ENCODE assay signal across 16 cellular contexts in genomic region chr5:81241961-81242648, GRCh38. TPM values are rescaled to one million over a fixed set of nuclear protein-coding genes. Genes with fewer than 3 reads are reported as not detected.
"Had no signal": no experiment of that assay in that cellular context is flagged by ENCODE, and none has a peak within 500 bp of the region (broad histone marks: within the 10 kb centered on the region; RNA-seq: fewer than 3 reads in every experiment).

No MANE protein-coding gene starts in this region.

- H3K9me3 ChIP-seq: mucosa of descending colon, prostate gland, right lobe of liver, SJCRH30, stomach had no signal

- H3K36me3 ChIP-seq: neural progenitor cell, prostate gland, right lobe of liver, SJCRH30, stomach had no signal

- H3K9me3 Mint-ChIP-seq: activated CD4-positive, alpha-beta T cell treated with anti-CD3 and anti-CD28 coated beads, Interleukin-2, amount 10 ng/mL, durations not matched to agents 24 days and 14 days; activated T-helper 1 cell treated with anti-CD3 and anti-CD28 coated beads, Interleukin-12 subunit alpha, Interleukin-12 subunit beta, Interleukin-2, Interleukin-4 antibody, amounts not matched to agents 30 ng/mL and 10 ng/mL and 1 ng/mL, durations not matched to agents 14 hours and 24 hours and 36 hours; neural progenitor cell; T-helper 1 cell treated with Interleukin-12 subunit alpha and Interleukin-12 subunit beta and Interleukin-4 antibody, amounts not matched to agents 30 μg/mL and 1 μg/mL, for 36 hours had no signal

- H3K27me3 ChIP-seq: neural progenitor cell, right lobe of liver, SJCRH30, stomach had no signal

- H3K4me1 Mint-ChIP-seq: activated CD4-positive, alpha-beta T cell treated with anti-CD3 and anti-CD28 coated beads, Interleukin-2, amount 10 ng/mL, durations not matched to agents 24 days and 14 days; activated naive CD8-positive, alpha-beta T cell treated with anti-CD3 and anti-CD28 coated beads, Interleukin-2, amount 10 ng/mL, durations not matched to agents 7 days and 5 days had no signal

- H3K27ac ChIP-seq: neural progenitor cell, prostate gland, right lobe of liver, SJCRH30, stomach had no signal

- ATAC-seq: mucosa of descending colon; naive thymus-derived CD4-positive, alpha-beta T cell; right lobe of liver had no signal

- H3K4me3 Mint-ChIP-seq: activated CD4-positive, alpha-beta T cell treated with anti-CD3 and anti-CD28 coated beads, Interleukin-2, amount 10 ng/mL, durations not matched to agents 24 days and 14 days; activated naive CD8-positive, alpha-beta T cell treated with anti-CD3 and anti-CD28 coated beads, Interleukin-2, amount 10 ng/mL, durations not matched to agents 7 days and 5 days; activated T-helper 1 cell treated with anti-CD3 and anti-CD28 coated beads, Interleukin-12 subunit alpha, Interleukin-12 subunit beta, Interleukin-2, Interleukin-4 antibody, amounts not matched to agents 30 ng/mL and 10 ng/mL and 1 ng/mL, durations not matched to agents 14 hours and 24 hours and 36 hours; naive thymus-derived CD4-positive, alpha-beta T cell; neural progenitor cell; T-helper 1 cell treated with Interleukin-12 subunit alpha and Interleukin-12 subunit beta and Interleukin-4 antibody, amounts not matched to agents 30 μg/mL and 1 μg/mL, for 36 hours had no signal

- DNase-seq: activated CD4-positive, alpha-beta T cell treated with anti-CD3 and anti-CD28 coated beads, Interleukin-2, amount 10 ng/mL, durations not matched to agents 24 days and 14 days; activated CD8-positive, alpha-beta memory T cell treated with anti-CD3 and anti-CD28 coated beads, Interleukin-2, amount 50 U/mL, for 4 hours; activated naive CD8-positive, alpha-beta T cell treated with anti-CD3 and anti-CD28 coated beads, Interleukin-2, amount 10 ng/mL, durations not matched to agents 7 days and 5 days; central memory CD4-positive, alpha-beta T cell; erythroblast; mesenchymal stem cell; mucosa of descending colon; naive thymus-derived CD4-positive, alpha-beta T cell; right lobe of liver; SJCRH30; stomach had no signal

- H3K4me1 ChIP-seq: prostate gland, right lobe of liver had no signal

- H3K27me3 Mint-ChIP-seq: activated CD4-positive, alpha-beta T cell treated with anti-CD3 and anti-CD28 coated beads, Interleukin-2, amount 10 ng/mL, durations not matched to agents 24 days and 14 days; activated naive CD8-positive, alpha-beta T cell treated with anti-CD3 and anti-CD28 coated beads, Interleukin-2, amount 10 ng/mL, durations not matched to agents 7 days and 5 days; naive thymus-derived CD4-positive, alpha-beta T cell had no signal

- H3K4me3 ChIP-seq: mucosa of descending colon, neural progenitor cell, prostate gland, right lobe of liver, SJCRH30, stomach had no signal

- H3K27ac Mint-ChIP-seq: activated CD4-positive, alpha-beta T cell treated with anti-CD3 and anti-CD28 coated beads, Interleukin-2, amount 10 ng/mL, durations not matched to agents 24 days and 14 days; activated naive CD8-positive, alpha-beta T cell treated with anti-CD3 and anti-CD28 coated beads, Interleukin-2, amount 10 ng/mL, durations not matched to agents 7 days and 5 days; naive thymus-derived CD4-positive, alpha-beta T cell; neural progenitor cell; T-helper 1 cell treated with Interleukin-12 subunit alpha and Interleukin-12 subunit beta and Interleukin-4 antibody, amounts not matched to agents 30 μg/mL and 1 μg/mL, for 36 hours had no signal

RNA-seq across cellular contexts. Expression of gene CKMT2, which starts 9.0 kb away (rescaled TPM):
- total RNA-seq: activated CD4-positive, alpha-beta T cell treated with anti-CD3 and anti-CD28 coated beads, Interleukin-2, amount 10 ng/mL, durations not matched to agents 24 days and 14 days; activated naive CD8-positive, alpha-beta T cell treated with anti-CD3 and anti-CD28 coated beads, Interleukin-2, amount 10 ng/mL, durations not matched to agents 7 days and 5 days; activated T-helper 1 cell treated with anti-CD3 and anti-CD28 coated beads, Interleukin-12 subunit alpha, Interleukin-12 subunit beta, Interleukin-2, Interleukin-4 antibody, amounts not matched to agents 30 ng/mL and 10 ng/mL and 1 ng/mL, durations not matched to agents 14 hours and 24 hours and 36 hours; kidney epithelial cell; naive thymus-derived CD4-positive, alpha-beta T cell; SJCRH30 had no signal
